28 cellular contexts compared by ENCODE assay signal in the genomic region with DNA sequence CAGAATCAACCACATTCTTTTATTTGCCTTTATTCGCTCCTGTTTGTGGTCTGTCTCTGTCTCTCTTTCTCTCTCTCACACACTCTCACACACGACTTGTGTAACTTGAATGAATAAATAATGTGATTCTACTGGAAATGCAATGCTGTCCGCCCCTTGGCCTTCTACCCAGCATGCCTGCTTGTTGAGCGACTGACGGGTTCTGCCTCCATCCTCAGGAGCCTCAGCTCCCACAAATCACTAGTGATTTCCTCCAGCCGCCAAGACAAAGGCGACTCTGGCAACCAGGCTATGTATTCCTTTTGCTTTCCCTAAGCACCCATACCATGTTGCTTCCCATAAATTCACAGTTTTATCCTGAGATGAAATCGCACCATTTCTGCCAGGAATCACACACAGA.
DNase-seq lines count a peak whose midpoint lies in the region; ATAC-seq, FAIRE-seq and TF ChIP-seq lines count a peak whose summit lies in the region.
"Had no signal": no experiment of that assay in that cellular context is flagged by ENCODE, and none has a peak within 500 bp of the region (broad histone marks: within the 10 kb centered on the region; RNA-seq: fewer than 3 reads in every experiment).

No MANE protein-coding gene starts in this region.

- H3K79me2 ChIP-seq in K562 (ENCODE audit: control insufficient read depth, insufficient read depth, low read length): peaks cover 82% of the 10 kb centered on the region
- H3K79me2 ChIP-seq in mesendoderm (ENCODE audit: control insufficient read depth, insufficient read depth, low read length): peaks cover 4% of the 10 kb centered on the region

- H3K4me2 ChIP-seq in K562 (ENCODE audit: insufficient read depth, low read length) (peak overlapping the region; percentile 17; the same call in 1 of the 2 replicates), mesenchymal stem cell (ENCODE audit: low read length, poor library complexity, severe bottlenecking) (no peak overlapping the region), mesendoderm (ENCODE audit: low read length) (no peak overlapping the region)
- H3K4me2 ChIP-seq: smooth muscle cell had no signal

- no peak overlapping the region for H3K56ac ChIP-seq in mesendoderm (ENCODE audit: low read length)

- ATAC-seq in K562: no peak
- ATAC-seq in mucosa of descending colon: no peak
- ATAC-seq: activated naive CD8-positive, alpha-beta T cell treated with anti-CD3 and anti-CD28 coated beads, Interleukin-2, amount 50 U/mL, for 24 hours; HCT116; left colon; upper lobe of right lung had no signal

- H2BK15ac ChIP-seq in mesenchymal stem cell (ENCODE audit: low read depth, poor library complexity, severe bottlenecking) (no peak overlapping the region), mesendoderm (replicated peaks; ENCODE audit: low read depth) (no peak overlapping the region)

- CTCF ChIA-PET in K562 (lab: Yijun Ruan, JAX; ENCODE audit: low intra/inter-chr PET ratio): no interaction called here

- H2BK120ac ChIP-seq in mesenchymal stem cell (ENCODE audit: low read depth, low read length): no peak overlapping the region
- H2BK120ac ChIP-seq in mesendoderm (ENCODE audit: low read depth, low read length): no peak overlapping the region

- TF ChIP-seq EP300 in K562 (IDR thresholded peaks at IDR 0.05; ENCODE audit: low read length): no peak

- peaks cover 2% of the 10 kb centered on the region; the same call in 1 of the 2 replicates for H3K9me3 ChIP-seq in K562 (replicated peaks; ENCODE audit: control insufficient read depth, insufficient read depth, low read depth, low read length)
- no peaks in the 10 kb centered on the region for H3K9me3 ChIP-seq in mesenchymal stem cell (ENCODE audit: control insufficient read depth, low read length)
- H3K9me3 ChIP-seq in tibial artery: peaks cover 0 to 5% (median 0%) of the 10 kb centered on the region in 3 donors
- H3K9me3 ChIP-seq in mucosa of descending colon: peaks cover 3% of the 10 kb centered on the region
- H3K9me3 ChIP-seq: colonic mucosa, upper lobe of right lung had no signal

- TF ChIP-seq CTCF in K562 (IDR thresholded peaks at IDR 0.05 in 2 of 3, conservative IDR thresholded peaks at IDR 0.05 in 1 of 3; ENCODE audit: insufficient read depth in 2 of 3, low read depth in 1 of 3, low read length in 3 of 3): no peak
- no peak for TF ChIP-seq CTCF in tibial artery (IDR thresholded peaks at IDR 0.05)
- no peak for TF ChIP-seq CTCF in mucosa of descending colon (IDR thresholded peaks at IDR 0.05)

- H3K4ac ChIP-seq in mesenchymal stem cell (ENCODE audit: low read depth in 1 of 2, low read length in 2 of 2): no peak overlapping the region
- H3K4ac ChIP-seq in mesendoderm (ENCODE audit: low read depth, low read length): no peak overlapping the region

- no peak overlapping the region for H3K4me3 ChIP-seq in K562
- H3K4me3 ChIP-seq in mesenchymal stem cell (ENCODE audit: insufficient read depth in 1 of 2, low read depth in 1 of 2, low read length in 2 of 2): no peak overlapping the region
- H3K4me3 ChIP-seq in tibial artery: no peak overlapping the region
- no peak overlapping the region for H3K4me3 ChIP-seq in mesendoderm (ENCODE audit: low read length)
- no peak overlapping the region for H3K4me3 ChIP-seq in mucosa of descending colon
- H3K4me3 ChIP-seq: colonic mucosa, smooth muscle cell, upper lobe of right lung had no signal

- H4K20me1 ChIP-seq in K562 (replicated peaks; ENCODE audit: control insufficient read depth, insufficient read depth, low read length): no peaks in the 10 kb centered on the region

- H2BK5ac ChIP-seq in mesenchymal stem cell (ENCODE audit: low read depth, low read length, poor library complexity, severe bottlenecking) (no peak overlapping the region), mesendoderm (ENCODE audit: low read length) (no peak overlapping the region)

- BruUV-seq in K562 (replicated peaks; lab: Mats Ljungman, UMichigan): no TSS peak

- no peak overlapping the region for H3K27ac ChIP-seq in K562 (ENCODE audit: extremely low read depth, low read depth, low read length)
- H3K27ac ChIP-seq in mesenchymal stem cell (ENCODE audit: low read length, poor library complexity, severe bottlenecking): no peak overlapping the region
- peak overlapping the region; percentile 52 to 60 for H3K27ac ChIP-seq in tibial artery
- H3K27ac ChIP-seq in mesendoderm (ENCODE audit: low read depth, low read length): no peak overlapping the region
- H3K27ac ChIP-seq: colonic mucosa, upper lobe of right lung had no signal

- H3K9ac ChIP-seq in K562 (ENCODE audit: insufficient read depth in 1 of 2, low read depth in 2 of 2, low read length in 2 of 2) (no peak overlapping the region), mesenchymal stem cell (ENCODE audit: low read length) (peak overlapping the region; percentile 6), mesendoderm (ENCODE audit: low read length) (no peak overlapping the region)

- no peaks in the 10 kb centered on the region for H3K9me1 ChIP-seq in K562 (ENCODE audit: control insufficient read depth, insufficient read depth, low read length)

- H3K79me1 ChIP-seq in mesenchymal stem cell (replicated peaks; ENCODE audit: low read length, poor library complexity, severe bottlenecking) (peaks cover 8% of the 10 kb centered on the region), mesendoderm (ENCODE audit: low read length) (peaks cover 5% of the 10 kb centered on the region)

- no peak overlapping the region for H2BK12ac ChIP-seq in mesenchymal stem cell (ENCODE audit: low read length in 2 of 2)

- no peak for TF ChIP-seq POLR2A in K562 (conservative IDR thresholded peaks at IDR 0.05)

- no peak overlapping the region for H4K91ac ChIP-seq in mesenchymal stem cell (ENCODE audit: low read length)

- in situ Hi-C loops in K562 (cut with MboI): no loop called here

- no peak overlapping the region for H4K5ac ChIP-seq in mesendoderm (ENCODE audit: low read length)

- WGBS in K562 (ENCODE audit: insufficient coverage, low coverage, missing lambda C conversion rate): 84% methylated on average over 7 of the region's 8 CpGs
- WGBS in mesenchymal stem cell: 94% methylated on average over 6 of the region's 8 CpGs
- no CpG with 5 or more reads among the region's 8 CpGs for WGBS in mesendoderm (ENCODE audit: extremely low coverage, insufficient coverage, low lambda C conversion rate)

- FAIRE-seq in K562 (lab: Jason Lieb, UNC): no peak
- FAIRE-seq: frontal cortex had no signal

- H3K27me3 ChIP-seq in K562 (ENCODE audit: control insufficient read depth in 2 of 2, insufficient read depth in 2 of 2, low read length in 2 of 2): no peaks in the 10 kb centered on the region
- H3K27me3 ChIP-seq in mesenchymal stem cell (ENCODE audit: control insufficient read depth in 1 of 2, insufficient read depth in 1 of 2, low read length in 2 of 2): no peaks in the 10 kb centered on the region
- no peaks in the 10 kb centered on the region for H3K27me3 ChIP-seq in tibial artery
- no peaks in the 10 kb centered on the region for H3K27me3 ChIP-seq in mesendoderm (ENCODE audit: insufficient read depth, low read length, poor library complexity)
- H3K27me3 ChIP-seq: colonic mucosa, upper lobe of right lung had no signal

- TF ChIP-seq RAD21 in K562 (CRISPR knock-in tag; conservative IDR thresholded peaks at IDR 0.05 in 1 of 2, IDR thresholded peaks at IDR 0.05 in 1 of 2): no peak

- intact Hi-C loops in K562 (cut with micrococcal nuclease) (no loop called here), tibial artery (cut with DNase I; ENCODE audit: low total_unique reads) (no loop called here), mucosa of descending colon (cut with DNase I, micrococcal nuclease) (no loop called here)

- no peak overlapping the region for H2AK5ac ChIP-seq in mesenchymal stem cell (ENCODE audit: low read length, severe bottlenecking)
- H2AK5ac ChIP-seq in mesendoderm (ENCODE audit: low read length): no peak overlapping the region

- peak; percentile 5 for DNase-seq in RPMI7951 (ENCODE audit: low read depth)
- DNase-seq in K562 (ENCODE audit: extremely low read depth in 1 of 4, low spot score in 3 of 4): no peak
- DNase-seq in mesenchymal stem cell: no peak
- DNase-seq in tibial artery: no peak
- DNase-seq in mesendoderm: no peak
- DNase-seq in mucosa of descending colon: no peak
- DNase-seq in NCI-H774 (lab: John Stamatoyannopoulos, UW): no peak
- DNase-seq: activated CD4-positive, alpha-beta T cell treated with anti-CD3 and anti-CD28 coated beads, Interleukin-2, amount 10 ng/mL, durations not matched to agents 24 days and 14 days; activated naive CD8-positive, alpha-beta T cell treated with anti-CD3 and anti-CD28 coated beads, Interleukin-2, amount 50 U/mL, for 24 hours; activated T-cell treated with anti-CD3 and anti-CD28 coated beads, Interleukin-2, amount 50 U/mL, for 48 hours; Calu3; colonic mucosa; effector CD8-positive, alpha-beta T cell; erythroblast; KG1; left colon; MM.1S; naive B cell; NCI-H1417 treated with DMSO at 0.1 percent for 48 hours; NCI-H2081 treated with DMSO at 0.1 percent for 48 hours; NCI-H446; NCI-H82; stimulated activated CD4-positive, alpha-beta T cell treated with anti-CD3 and anti-CD28 coated beads, Interleukin-1b, Interleukin-23, amount 100 ng/mL, for 48 hours; stimulated activated CD8-positive, alpha-beta memory T cell treated with anti-CD3 and anti-CD28 coated beads, Interleukin-4, amount 100 ng/mL, for 48 hours; upper lobe of right lung had no signal

- H3K23ac ChIP-seq in mesenchymal stem cell (ENCODE audit: low read length in 2 of 2) (no peak overlapping the region), mesendoderm (ENCODE audit: low read length) (no peak overlapping the region)

- H3K36me3 ChIP-seq in K562 (ENCODE audit: control insufficient read depth, insufficient read depth, low read length) (peaks cover 11% of the 10 kb centered on the region; the same call in 2 of the 3 replicates), mesenchymal stem cell (ENCODE audit: control insufficient read depth in 1 of 2, insufficient read depth in 2 of 2, low read depth in 1 of 2, low read length in 2 of 2) (no peaks in the 10 kb centered on the region), tibial artery (no peaks in the 10 kb centered on the region), mesendoderm (ENCODE audit: control insufficient read depth, insufficient read depth, low read length) (no peaks in the 10 kb centered on the region), mucosa of descending colon (ENCODE audit: low read depth) (no peaks in the 10 kb centered on the region)
- H3K36me3 ChIP-seq: colonic mucosa, upper lobe of right lung had no signal

- no peak overlapping the region for H3K14ac ChIP-seq in mesenchymal stem cell (ENCODE audit: low read length in 2 of 2)

- H4K8ac ChIP-seq in mesenchymal stem cell (ENCODE audit: low read length) (no peak overlapping the region), mesendoderm (ENCODE audit: low read depth, low read length) (no peak overlapping the region)

- H3K18ac ChIP-seq in mesenchymal stem cell (ENCODE audit: low read depth in 1 of 2, low read length in 2 of 2) (no peak overlapping the region), mesendoderm (ENCODE audit: low read length) (no peak overlapping the region)

- peaks cover 0 to 22% of the 10 kb centered on the region in 2 experiments; a peak in 2 of 5 replicates for H3K4me1 ChIP-seq in K562 (replicated peaks in 1 of 2; ENCODE audit: control insufficient read depth in 2 of 2, insufficient read depth in 2 of 2, low read length in 2 of 2)
- H3K4me1 ChIP-seq in mesenchymal stem cell (ENCODE audit: control insufficient read depth, insufficient read depth, low read depth, low read length): no peaks in the 10 kb centered on the region
- peaks cover 0 to 38% (median 7%) of the 10 kb centered on the region in 4 donors for H3K4me1 ChIP-seq in tibial artery
- no peaks in the 10 kb centered on the region for H3K4me1 ChIP-seq in mesendoderm (ENCODE audit: control insufficient read depth, low read depth, low read length)
- H3K4me1 ChIP-seq in mucosa of descending colon (ENCODE audit: low read depth): no peaks in the 10 kb centered on the region
- H3K4me1 ChIP-seq: colonic mucosa, upper lobe of right lung had no signal

- H2AFZ ChIP-seq in K562 (ENCODE audit: low read depth, low read length) (peak overlapping the region; percentile 50; the same call in 1 of the 2 replicates), mesenchymal stem cell (ENCODE audit: low read depth, low read length) (no peak overlapping the region)

- POLR2A ChIA-PET in K562 (lab: Yijun Ruan, JAX): no interaction called here

Comparison
In these comparisons a context has a peak if more than half of its experiments do, and no peak if none do; other contexts are left out.
1. H3K27ac ChIP-seq: peak in tibial artery (2 of 2); none in K562 (single experiment), mesenchymal stem cell (single experiment) and mesendoderm (single experiment).